1 cellular context compared by ENCODE assay signal in the genomic region with DNA sequence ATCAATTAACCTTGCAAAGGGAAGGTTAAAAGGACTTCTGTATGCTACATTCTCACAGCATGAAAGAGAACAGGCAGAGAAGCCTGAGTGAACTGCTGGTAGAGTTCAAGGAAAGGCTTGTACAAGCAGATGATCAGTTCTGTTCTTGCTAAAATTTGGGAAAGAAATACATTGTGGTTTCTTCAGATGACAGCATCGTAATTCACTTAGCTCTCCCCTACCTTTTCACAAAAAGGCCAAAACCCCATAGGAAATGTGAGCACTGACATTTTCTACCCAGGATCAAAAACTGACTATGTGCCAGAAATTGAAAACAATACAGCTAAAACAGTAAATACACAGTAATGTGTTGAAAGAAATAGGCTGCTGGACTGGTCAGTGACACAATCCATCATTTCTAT.
TF ChIP-seq lines count a peak whose summit lies in the region.

No MANE protein-coding gene starts in this region.

TF ChIP-seq in SK-N-SH treated with all-trans-retinoic acid at 6 μM for 48 hours, 23 proteins besides CTCF, POLR2A, EP300 and RAD21 (continued from another document):
- TF ChIP-seq, protein P1, sequence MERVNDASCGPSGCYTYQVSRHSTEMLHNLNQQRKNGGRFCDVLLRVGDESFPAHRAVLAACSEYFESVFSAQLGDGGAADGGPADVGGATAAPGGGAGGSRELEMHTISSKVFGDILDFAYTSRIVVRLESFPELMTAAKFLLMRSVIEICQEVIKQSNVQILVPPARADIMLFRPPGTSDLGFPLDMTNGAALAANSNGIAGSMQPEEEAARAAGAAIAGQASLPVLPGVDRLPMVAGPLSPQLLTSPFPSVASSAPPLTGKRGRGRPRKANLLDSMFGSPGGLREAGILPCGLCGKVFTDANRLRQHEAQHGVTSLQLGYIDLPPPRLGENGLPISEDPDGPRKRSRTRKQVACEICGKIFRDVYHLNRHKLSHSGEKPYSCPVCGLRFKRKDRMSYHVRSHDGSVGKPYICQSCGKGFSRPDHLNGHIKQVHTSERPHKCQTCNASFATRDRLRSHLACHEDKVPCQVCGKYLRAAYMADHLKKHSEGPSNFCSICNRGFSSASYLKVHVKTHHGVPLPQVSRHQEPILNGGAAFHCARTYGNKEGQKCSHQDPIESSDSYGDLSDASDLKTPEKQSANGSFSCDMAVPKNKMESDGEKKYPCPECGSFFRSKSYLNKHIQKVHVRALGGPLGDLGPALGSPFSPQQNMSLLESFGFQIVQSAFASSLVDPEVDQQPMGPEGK (CRISPR knock-in tag; IDR thresholded peaks at IDR 0.05; ENCODE audit: borderline replicate concordance) = peak; percentile 81
- TF ChIP-seq, protein P2, sequence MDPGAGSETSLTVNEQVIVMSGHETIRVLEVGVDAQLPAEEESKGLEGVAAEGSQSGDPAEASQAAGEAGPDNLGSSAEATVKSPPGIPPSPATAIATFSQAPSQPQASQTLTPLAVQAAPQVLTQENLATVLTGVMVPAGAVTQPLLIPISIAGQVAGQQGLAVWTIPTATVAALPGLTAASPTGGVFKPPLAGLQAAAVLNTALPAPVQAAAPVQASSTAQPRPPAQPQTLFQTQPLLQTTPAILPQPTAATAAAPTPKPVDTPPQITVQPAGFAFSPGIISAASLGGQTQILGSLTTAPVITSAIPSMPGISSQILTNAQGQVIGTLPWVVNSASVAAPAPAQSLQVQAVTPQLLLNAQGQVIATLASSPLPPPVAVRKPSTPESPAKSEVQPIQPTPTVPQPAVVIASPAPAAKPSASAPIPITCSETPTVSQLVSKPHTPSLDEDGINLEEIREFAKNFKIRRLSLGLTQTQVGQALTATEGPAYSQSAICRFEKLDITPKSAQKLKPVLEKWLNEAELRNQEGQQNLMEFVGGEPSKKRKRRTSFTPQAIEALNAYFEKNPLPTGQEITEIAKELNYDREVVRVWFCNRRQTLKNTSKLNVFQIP (CRISPR knock-in tag; IDR thresholded peaks at IDR 0.05; ENCODE audit: borderline replicate concordance, low read depth) = no peak
- TF ChIP-seq, protein P3, sequence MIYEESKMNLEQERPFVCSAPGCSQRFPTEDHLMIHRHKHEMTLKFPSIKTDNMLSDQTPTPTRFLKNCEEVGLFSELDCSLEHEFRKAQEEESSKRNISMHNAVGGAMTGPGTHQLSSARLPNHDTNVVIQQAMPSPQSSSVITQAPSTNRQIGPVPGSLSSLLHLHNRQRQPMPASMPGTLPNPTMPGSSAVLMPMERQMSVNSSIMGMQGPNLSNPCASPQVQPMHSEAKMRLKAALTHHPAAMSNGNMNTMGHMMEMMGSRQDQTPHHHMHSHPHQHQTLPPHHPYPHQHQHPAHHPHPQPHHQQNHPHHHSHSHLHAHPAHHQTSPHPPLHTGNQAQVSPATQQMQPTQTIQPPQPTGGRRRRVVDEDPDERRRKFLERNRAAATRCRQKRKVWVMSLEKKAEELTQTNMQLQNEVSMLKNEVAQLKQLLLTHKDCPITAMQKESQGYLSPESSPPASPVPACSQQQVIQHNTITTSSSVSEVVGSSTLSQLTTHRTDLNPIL (CRISPR knock-in tag; IDR thresholded peaks at IDR 0.05; ENCODE audit: low read depth) = no peak
- TF ChIP-seq, protein P4, sequence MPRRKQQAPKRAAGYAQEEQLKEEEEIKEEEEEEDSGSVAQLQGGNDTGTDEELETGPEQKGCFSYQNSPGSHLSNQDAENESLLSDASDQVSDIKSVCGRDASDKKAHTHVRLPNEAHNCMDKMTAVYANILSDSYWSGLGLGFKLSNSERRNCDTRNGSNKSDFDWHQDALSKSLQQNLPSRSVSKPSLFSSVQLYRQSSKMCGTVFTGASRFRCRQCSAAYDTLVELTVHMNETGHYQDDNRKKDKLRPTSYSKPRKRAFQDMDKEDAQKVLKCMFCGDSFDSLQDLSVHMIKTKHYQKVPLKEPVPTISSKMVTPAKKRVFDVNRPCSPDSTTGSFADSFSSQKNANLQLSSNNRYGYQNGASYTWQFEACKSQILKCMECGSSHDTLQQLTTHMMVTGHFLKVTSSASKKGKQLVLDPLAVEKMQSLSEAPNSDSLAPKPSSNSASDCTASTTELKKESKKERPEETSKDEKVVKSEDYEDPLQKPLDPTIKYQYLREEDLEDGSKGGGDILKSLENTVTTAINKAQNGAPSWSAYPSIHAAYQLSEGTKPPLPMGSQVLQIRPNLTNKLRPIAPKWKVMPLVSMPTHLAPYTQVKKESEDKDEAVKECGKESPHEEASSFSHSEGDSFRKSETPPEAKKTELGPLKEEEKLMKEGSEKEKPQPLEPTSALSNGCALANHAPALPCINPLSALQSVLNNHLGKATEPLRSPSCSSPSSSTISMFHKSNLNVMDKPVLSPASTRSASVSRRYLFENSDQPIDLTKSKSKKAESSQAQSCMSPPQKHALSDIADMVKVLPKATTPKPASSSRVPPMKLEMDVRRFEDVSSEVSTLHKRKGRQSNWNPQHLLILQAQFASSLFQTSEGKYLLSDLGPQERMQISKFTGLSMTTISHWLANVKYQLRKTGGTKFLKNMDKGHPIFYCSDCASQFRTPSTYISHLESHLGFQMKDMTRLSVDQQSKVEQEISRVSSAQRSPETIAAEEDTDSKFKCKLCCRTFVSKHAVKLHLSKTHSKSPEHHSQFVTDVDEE (CRISPR knock-in tag; IDR thresholded peaks at IDR 0.05) = no peak
- TF ChIP-seq CSDC2 (CRISPR knock-in tag; IDR thresholded peaks at IDR 0.05) (no peak), ZC3H10 (CRISPR knock-in tag; IDR thresholded peaks at IDR 0.05) (peak; percentile 93), ESRRG (CRISPR knock-in tag; IDR thresholded peaks at IDR 0.05) (no peak), OSR1 (CRISPR knock-in tag; IDR thresholded peaks at IDR 0.05) (no peak), ZFP30 (CRISPR knock-in tag; IDR thresholded peaks at IDR 0.05) (no peak), TCF4 (CRISPR knock-in tag; IDR thresholded peaks at IDR 0.05; ENCODE audit: borderline replicate concordance) (no peak), ZNF70 (CRISPR knock-in tag; IDR thresholded peaks at IDR 0.05) (no peak), PPARA (CRISPR knock-in tag; IDR thresholded peaks at IDR 0.05; ENCODE audit: borderline replicate concordance) (no peak), RARB (CRISPR knock-in tag; IDR thresholded peaks at IDR 0.05) (peak; percentile 60; the same call in 1 of the 2 replicates), ISL1 (CRISPR knock-in tag; IDR thresholded peaks at IDR 0.05) (peak; percentile 87), ARNTL (CRISPR knock-in tag; IDR thresholded peaks at IDR 0.05; ENCODE audit: borderline replicate concordance, low read depth) (no peak), ZNF8 (CRISPR knock-in tag; IDR thresholded peaks at IDR 0.05) (no peak), ZFP3 (CRISPR knock-in tag; IDR thresholded peaks at IDR 0.05) (no peak), GLIS3 (CRISPR knock-in tag; IDR thresholded peaks at IDR 0.05) (no peak), TOX (CRISPR knock-in tag; IDR thresholded peaks at IDR 0.05; ENCODE audit: borderline replicate concordance) (peak; percentile 45; the same call in 1 of the 2 replicates), SNAI2 (CRISPR knock-in tag; IDR thresholded peaks at IDR 0.05) (no peak), ZNF565 (CRISPR knock-in tag; conservative IDR thresholded peaks at IDR 0.05; ENCODE audit: low read depth) (no peak)
- TF ChIP-seq, protein P5, sequence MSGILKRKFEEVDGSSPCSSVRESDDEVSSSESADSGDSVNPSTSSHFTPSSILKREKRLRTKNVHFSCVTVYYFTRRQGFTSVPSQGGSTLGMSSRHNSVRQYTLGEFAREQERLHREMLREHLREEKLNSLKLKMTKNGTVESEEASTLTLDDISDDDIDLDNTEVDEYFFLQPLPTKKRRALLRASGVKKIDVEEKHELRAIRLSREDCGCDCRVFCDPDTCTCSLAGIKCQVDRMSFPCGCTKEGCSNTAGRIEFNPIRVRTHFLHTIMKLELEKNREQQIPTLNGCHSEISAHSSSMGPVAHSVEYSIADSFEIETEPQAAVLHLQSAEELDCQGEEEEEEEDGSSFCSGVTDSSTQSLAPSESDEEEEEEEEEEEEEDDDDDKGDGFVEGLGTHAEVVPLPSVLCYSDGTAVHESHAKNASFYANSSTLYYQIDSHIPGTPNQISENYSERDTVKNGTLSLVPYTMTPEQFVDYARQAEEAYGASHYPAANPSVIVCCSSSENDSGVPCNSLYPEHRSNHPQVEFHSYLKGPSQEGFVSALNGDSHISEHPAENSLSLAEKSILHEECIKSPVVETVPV (CRISPR knock-in tag; IDR thresholded peaks at IDR 0.05) = no peak
TF ChIP-seq in SK-N-SH treated with all-trans-retinoic acid at 6 μM for 48 hours: peak in this region for 5.
